Comparison of ENCODE assay signal across 8 cellular contexts in genomic region chr13:110819203-110820014, GRCh38.
DNase-seq lines count a peak whose midpoint lies in the region; ATAC-seq and TF ChIP-seq lines count a peak whose summit lies in the region.

No MANE protein-coding gene starts in this region.

- no peaks in the 10 kb centered on the region for H3K9me3 ChIP-seq in heart right ventricle

- no peak overlapping the region for H3K4me3 ChIP-seq in KMS-11 (IDR thresholded peaks at IDR 0.05; ENCODE audit: insufficient read depth, low read depth, low read length)
- no peak overlapping the region for H3K4me3 ChIP-seq in heart right ventricle

- peak overlapping the region; percentile 52; the same call in 1 of the 2 replicates for H2AFZ ChIP-seq in KMS-11 (ENCODE audit: low read depth)

- intact Hi-C loops in heart right ventricle (cut with DNase I), result loop anchor here (1.0 to 10.0 kb wide), 12 partner anchors 95 to 365 kb away; partner anchors contain the start of genes ANKRD10 (in 1 of the 10), CARS2 (in 1 of the 10) and ING1 (in 1 of the 10)

- H3K4me2 ChIP-seq in KMS-11, result 0 out of 2 replicates have a peak overlapping the region, but pooled peaks have one; percentile 19

- DNase-seq in ELR (ENCODE audit: low read depth) (peak; percentile 66), SW480 (ENCODE audit: low spot score) (peak; percentile 60), heart right ventricle (peak; percentile 69 to 81), putamen (ENCODE audit: low spot score) (peak; percentile 62)
- peak; percentile 55 for DNase-seq in activated naive CD8-positive, alpha-beta T cell treated with anti-CD3 and anti-CD28 coated beads, Interleukin-2, amount 50 U/mL, for 16 hours (ENCODE audit: low read depth, low spot score)

- H3K27me3 ChIP-seq in KMS-11 (ENCODE audit: insufficient read depth, low read depth) (no peaks in the 10 kb centered on the region), heart right ventricle (no peaks in the 10 kb centered on the region)

- no peaks in the 10 kb centered on the region for H3K79me2 ChIP-seq in KMS-11 (ENCODE audit: insufficient read depth, low read depth)

- H3K9ac ChIP-seq in KMS-11, result no peak overlapping the region

- H4K20me1 ChIP-seq in KMS-11 (ENCODE audit: insufficient read depth), result no peaks in the 10 kb centered on the region

- TF ChIP-seq CTCF in KMS-11 (conservative IDR thresholded peaks at IDR 0.05; ENCODE audit: low read depth, low read length) (peak; percentile 89), heart right ventricle (IDR thresholded peaks at IDR 0.05) (peak; percentile 82 to 99 (median 98))

- H3K36me3 ChIP-seq in KMS-11 (ENCODE audit: insufficient read depth), result no peaks in the 10 kb centered on the region
- no peaks in the 10 kb centered on the region for H3K36me3 ChIP-seq in heart right ventricle

- ATAC-seq in GM21723 (IDR thresholded peaks at IDR 0.05; ENCODE audit: unreplicated experiment) (peak; percentile 97), heart right ventricle (peak; percentile 87 to 95 (median 92)), HG03457 (IDR thresholded peaks at IDR 0.05; ENCODE audit: unreplicated experiment) (no peak)

- H3K27ac ChIP-seq in KMS-11, result no peak overlapping the region
- H3K27ac ChIP-seq in heart right ventricle, result no peak overlapping the region

- WGBS in heart right ventricle, 2 donors, result 29 to 30% methylated on average over 17 of the region's 17 CpGs

- H3K4me1 ChIP-seq in KMS-11 (ENCODE audit: low read depth, poor library complexity, severe bottlenecking), result peaks cover 15% of the 10 kb centered on the region
- peaks cover 0 to 8% (median 0%) of the 10 kb centered on the region in 9 donors for H3K4me1 ChIP-seq in heart right ventricle
